ENCODE assay signal across 24 cellular contexts in the genomic region with DNA sequence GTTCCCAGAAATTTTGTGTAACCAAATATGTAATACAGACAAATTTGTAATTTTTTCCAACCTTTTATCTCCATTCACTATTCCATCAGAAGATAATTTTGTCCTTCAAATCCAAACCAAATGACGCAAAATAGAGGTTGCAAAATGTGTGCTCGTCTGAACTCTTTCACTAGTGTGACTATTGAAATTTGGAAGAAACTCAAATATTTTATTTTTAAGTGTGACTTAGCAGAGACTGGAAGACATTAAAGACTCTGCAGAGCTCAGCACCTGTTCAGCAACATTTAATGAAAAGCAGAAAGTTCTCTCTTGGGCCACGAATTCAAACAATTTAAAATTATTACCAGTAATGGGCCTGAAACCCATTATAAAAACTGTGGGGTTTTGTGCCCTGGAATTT. TPM values are rescaled to one million over a fixed set of nuclear protein-coding genes. Genes with fewer than 3 reads are reported as not detected.
"Had no signal": no experiment of that assay in that cellular context is flagged by ENCODE, and none has a peak within 500 bp of the region (broad histone marks: within the 10 kb centered on the region; RNA-seq: fewer than 3 reads in every experiment).

No MANE protein-coding gene starts in this region.

- H3K27me3 ChIP-seq: colonic mucosa, esophagus squamous epithelium, heart left ventricle, right atrium auricular region, tibial artery, upper lobe of left lung, uterus had no signal

- H3K27ac ChIP-seq: colonic mucosa, esophagus squamous epithelium, heart left ventricle, right atrium auricular region, tibial artery, upper lobe of left lung, uterus had no signal

- H3K4me2 ChIP-seq: smooth muscle cell had no signal

- DNase-seq: colonic mucosa; dermis blood vessel endothelial cell; esophagus squamous epithelium; foreskin melanocyte; heart left ventricle; hippocampal formation; kidney glomerular epithelial cell; mesendoderm; naive B cell; posterior cingulate gyrus; stimulated activated CD4-positive, alpha-beta T cell treated with anti-CD3 and anti-CD28 coated beads, Interleukin-4, amount 100 ng/mL, for 1 hour; stimulated activated CD8-positive, alpha-beta memory T cell treated with anti-CD3 and anti-CD28 coated beads, Interleukin-4, amount 100 ng/mL, for 48 hours; tibial artery; upper lobe of left lung; uterus had no signal

- H3K36me3 ChIP-seq: colonic mucosa, esophagus squamous epithelium, heart left ventricle, right atrium auricular region, tibial artery, upper lobe of left lung, uterus had no signal

- H3K4me3 ChIP-seq: colonic mucosa, esophagus squamous epithelium, heart left ventricle, right atrium auricular region, smooth muscle cell, tibial artery, upper lobe of left lung, uterus had no signal

- H3K9me3 ChIP-seq: colonic mucosa, esophagus squamous epithelium, heart left ventricle, right atrium auricular region, tibial artery, upper lobe of left lung, uterus had no signal

- H3K4me1 ChIP-seq: colonic mucosa, esophagus squamous epithelium, heart left ventricle, right atrium auricular region, tibial artery, upper lobe of left lung, uterus had no signal

- FAIRE-seq: islet of Langerhans had no signal

RNA-seq across cellular contexts. Expression of a gene that starts 30.0 kb away (rescaled TPM):
- total RNA-seq: colonic mucosa, dermis blood vessel endothelial cell, epithelial cell of proximal tubule, esophagus squamous epithelium, glomerular endothelial cell, heart left ventricle, lung microvascular endothelial cell, osteocyte, right atrium auricular region had no signal
- polyA plus RNA-seq: heart left ventricle, liver, neural cell, smooth muscle cell had no signal
